Comparison of ENCODE assay signal across 15 cellular contexts in the genomic region with DNA sequence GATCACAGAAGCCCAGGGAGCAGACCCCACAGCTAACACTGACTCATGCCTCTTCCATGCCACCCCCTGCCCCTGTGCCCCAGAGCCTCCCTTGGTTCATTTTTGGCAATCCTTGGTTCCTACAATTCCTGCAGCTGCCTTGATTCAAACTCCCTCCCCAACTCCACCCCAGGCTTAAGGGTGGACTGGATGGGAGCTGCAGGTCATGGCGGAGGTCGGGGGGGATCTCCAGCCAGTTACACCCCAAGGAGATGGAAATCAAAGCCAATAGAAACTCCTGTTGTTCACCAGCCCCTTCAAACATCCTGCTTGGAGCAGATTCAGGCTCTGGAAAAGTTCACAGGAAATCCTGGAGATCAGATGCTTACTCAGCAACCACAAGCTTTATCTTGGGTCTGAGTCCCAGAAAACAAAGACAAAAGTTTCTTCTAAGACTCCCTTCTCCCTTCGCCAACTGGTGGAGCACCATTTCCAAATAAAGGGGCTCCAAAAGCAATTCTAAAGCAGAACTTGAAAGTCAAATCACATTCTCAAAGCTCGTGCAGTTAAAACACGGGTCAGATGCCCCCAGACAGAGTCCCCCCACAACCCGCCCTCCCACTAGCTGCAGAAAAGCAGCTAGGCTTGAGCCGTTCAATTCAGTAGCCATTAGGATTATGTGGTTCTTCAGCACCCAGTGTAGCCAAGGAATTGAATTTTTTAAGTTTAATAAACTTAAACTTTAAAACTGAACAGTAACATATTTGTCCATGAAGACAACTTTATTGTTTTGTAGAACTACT.
A peak's percentile ranks its signal among the peaks of the same experiment; 100 is the strongest.
DNase-seq lines count a peak whose midpoint lies in the region; ATAC-seq, FAIRE-seq and TF ChIP-seq lines count a peak whose summit lies in the region.
"Had no signal": no experiment of that assay in that cellular context is flagged by ENCODE, and none has a peak within 500 bp of the region (broad histone marks: within the 10 kb centered on the region; RNA-seq: fewer than 3 reads in every experiment).

No MANE protein-coding gene starts in this region.

- H3K4me1 ChIP-seq in A549 (peaks cover 17% of the 10 kb centered on the region), liver (ENCODE audit: control insufficient read depth in 4 of 4, insufficient read depth in 4 of 4, low read length in 3 of 4) (no peaks in the 10 kb centered on the region)
- H3K4me1 ChIP-seq: adrenal gland had no signal

- H3K4me3 Mint-ChIP-seq in immature natural killer cell: no peak overlapping the region
- H3K4me3 Mint-ChIP-seq: T-helper 17 cell had no signal

- H3K27ac ChIP-seq in A549 (peak overlapping the region in 1 of 2 experiments; percentile 60; a peak in 3 of 6 replicates), liver (ENCODE audit: low read depth in 1 of 2, low read length in 2 of 2) (no peak overlapping the region)
- H3K27ac ChIP-seq: epithelial cell of prostate had no signal

- no peak for TF ChIP-seq RAD21 in A549 (conservative IDR thresholded peaks at IDR 0.05 in 1 of 2, IDR thresholded peaks at IDR 0.05 in 1 of 2)
- TF ChIP-seq RAD21 in liver (IDR thresholded peaks at IDR 0.05): no peak

- no peak for TF ChIP-seq POLR2A in A549 (IDR thresholded peaks at IDR 0.05; ENCODE audit: low read length)

- no peaks in the 10 kb centered on the region for H3K36me3 Mint-ChIP-seq in immature natural killer cell

- no peaks in the 10 kb centered on the region for H3K4me1 Mint-ChIP-seq in immature natural killer cell

- no peak overlapping the region for H3K9ac ChIP-seq in liver (ENCODE audit: low read depth in 1 of 2, low read length in 2 of 2)

- DNase-seq in A549 (ENCODE audit: low read depth in 1 of 2, low spot score in 1 of 2): no peak
- DNase-seq in MG63: peak; percentile 78
- DNase-seq in dermis blood vessel endothelial cell: peak; percentile 76
- DNase-seq in immature natural killer cell: no peak
- DNase-seq in NCI-H446 (lab: John Stamatoyannopoulos, UW): no peak
- DNase-seq: IMR-90; NK-92 treated with Interleukin-12 subunit alpha and Interleukin-12 subunit beta, amount 100 ng/mL, for 24 hours; T-helper 17 cell had no signal

- WGBS in A549 (ENCODE audit: missing lambda C conversion rate): 65% methylated on average over 7 of the region's 7 CpGs
- 61% methylated on average over 7 of the region's 7 CpGs for WGBS in liver

- POLR2A ChIA-PET in A549 (lab: Yijun Ruan, JAX): interaction anchor here (0.6 kb wide), 1 partner anchor 8 kb away, joined by 4 read pairs; no protein-coding TSS in a partner anchor

- H3K27me3 ChIP-seq in MG63 (no peaks in the 10 kb centered on the region), liver (ENCODE audit: control insufficient read depth in 4 of 4, insufficient read depth in 4 of 4, low read length in 3 of 4) (peaks cover 0 to 10% (median 3%) of the 10 kb centered on the region in 4 donors)
- H3K27me3 ChIP-seq: adrenal gland, ovary had no signal

- H3K27me3 Mint-ChIP-seq in immature natural killer cell (ENCODE audit: low read depth in 3 of 3): peaks cover 0 to 8% (median 3%) of the 10 kb centered on the region in 3 donors

- TF ChIP-seq CTCF in A549 (IDR thresholded peaks at IDR 0.05) (no peak), liver (IDR thresholded peaks at IDR 0.05; ENCODE audit: low read depth, low read length, missing input control) (no peak)

- no peak for TF ChIP-seq EP300 in A549 (IDR thresholded peaks at IDR 0.05)

- no peak overlapping the region for H3K27ac Mint-ChIP-seq in immature natural killer cell
- H3K27ac Mint-ChIP-seq: T-helper 17 cell had no signal

- H3K4me2 ChIP-seq in A549: no peak overlapping the region

- H3K9me3 ChIP-seq in A549 (no peaks in the 10 kb centered on the region), MG63 (no peaks in the 10 kb centered on the region; the same call in 1 of the 2 replicates), liver (ENCODE audit: control insufficient read depth in 4 of 4, low read length in 3 of 4) (peaks cover 0 to 2% (median 0%) of the 10 kb centered on the region in 4 donors)
- H3K9me3 ChIP-seq: adrenal gland, ovary had no signal

- H3K4me3 ChIP-seq in A549 (no peak overlapping the region), MG63 (no peak overlapping the region), liver (ENCODE audit: low read depth in 1 of 3, low read length in 3 of 3) (no peak overlapping the region)
- H3K4me3 ChIP-seq: adrenal gland, ovary had no signal

- no peaks in the 10 kb centered on the region for H3K9me3 Mint-ChIP-seq in immature natural killer cell

- no peak for FAIRE-seq in A549 (lab: Jason Lieb, UNC)
- FAIRE-seq: G401.6 had no signal

- CTCF ChIA-PET in A549 (lab: Yijun Ruan, JAX): interaction anchor here (1.3 kb wide), 1 partner anchor 8 kb away, joined by 9 read pairs; no protein-coding TSS in a partner anchor

- ATAC-seq in A549 (no peak), GM18519 (IDR thresholded peaks at IDR 0.05; ENCODE audit: low FRiP score, unreplicated experiment) (no peak), HG02678 (IDR thresholded peaks at IDR 0.05; ENCODE audit: unreplicated experiment) (no peak)
- ATAC-seq: T-helper 17 cell had no signal

- H3K36me3 ChIP-seq in MG63: no peaks in the 10 kb centered on the region
- no peaks in the 10 kb centered on the region for H3K36me3 ChIP-seq in liver (ENCODE audit: control insufficient read depth in 4 of 4, insufficient read depth in 3 of 4, low read depth in 1 of 4, low read length in 3 of 4)
- H3K36me3 ChIP-seq: adrenal gland, ovary had no signal

TF ChIP-seq in A549, 52 proteins besides CTCF, POLR2A, EP300 and RAD21:
- TF ChIP-seq, protein P1, sequence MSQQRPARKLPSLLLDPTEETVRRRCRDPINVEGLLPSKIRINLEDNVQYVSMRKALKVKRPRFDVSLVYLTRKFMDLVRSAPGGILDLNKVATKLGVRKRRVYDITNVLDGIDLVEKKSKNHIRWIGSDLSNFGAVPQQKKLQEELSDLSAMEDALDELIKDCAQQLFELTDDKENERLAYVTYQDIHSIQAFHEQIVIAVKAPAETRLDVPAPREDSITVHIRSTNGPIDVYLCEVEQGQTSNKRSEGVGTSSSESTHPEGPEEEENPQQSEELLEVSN (IDR thresholded peaks at IDR 0.05; ENCODE audit: borderline replicate concordance, low read depth): no peak
- TF ChIP-seq CBX2 (IDR thresholded peaks at IDR 0.05; ENCODE audit: borderline replicate concordance, low read depth) (no peak), MAFK (IDR thresholded peaks at IDR 0.05; ENCODE audit: partially characterized antibody) (peak; percentile 48), EHMT2 (IDR thresholded peaks at IDR 0.05; ENCODE audit: low read depth) (no peak), BHLHE40 (IDR thresholded peaks at IDR 0.05; ENCODE audit: low read depth, low read length) (no peak)
- TF ChIP-seq, protein P2, sequence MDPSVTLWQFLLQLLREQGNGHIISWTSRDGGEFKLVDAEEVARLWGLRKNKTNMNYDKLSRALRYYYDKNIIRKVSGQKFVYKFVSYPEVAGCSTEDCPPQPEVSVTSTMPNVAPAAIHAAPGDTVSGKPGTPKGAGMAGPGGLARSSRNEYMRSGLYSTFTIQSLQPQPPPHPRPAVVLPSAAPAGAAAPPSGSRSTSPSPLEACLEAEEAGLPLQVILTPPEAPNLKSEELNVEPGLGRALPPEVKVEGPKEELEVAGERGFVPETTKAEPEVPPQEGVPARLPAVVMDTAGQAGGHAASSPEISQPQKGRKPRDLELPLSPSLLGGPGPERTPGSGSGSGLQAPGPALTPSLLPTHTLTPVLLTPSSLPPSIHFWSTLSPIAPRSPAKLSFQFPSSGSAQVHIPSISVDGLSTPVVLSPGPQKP (IDR thresholded peaks at IDR 0.05; ENCODE audit: low read depth, low read length): no peak

TF ChIP-seq in liver, 16 proteins besides CTCF, POLR2A, EP300 and RAD21:
- TF ChIP-seq NR2F2 (IDR thresholded peaks at IDR 0.05) (peak; percentile 49), RXRA (IDR thresholded peaks at IDR 0.05) (no peak), JUND (IDR thresholded peaks at IDR 0.05) (no peak)
- TF ChIP-seq, protein P3, sequence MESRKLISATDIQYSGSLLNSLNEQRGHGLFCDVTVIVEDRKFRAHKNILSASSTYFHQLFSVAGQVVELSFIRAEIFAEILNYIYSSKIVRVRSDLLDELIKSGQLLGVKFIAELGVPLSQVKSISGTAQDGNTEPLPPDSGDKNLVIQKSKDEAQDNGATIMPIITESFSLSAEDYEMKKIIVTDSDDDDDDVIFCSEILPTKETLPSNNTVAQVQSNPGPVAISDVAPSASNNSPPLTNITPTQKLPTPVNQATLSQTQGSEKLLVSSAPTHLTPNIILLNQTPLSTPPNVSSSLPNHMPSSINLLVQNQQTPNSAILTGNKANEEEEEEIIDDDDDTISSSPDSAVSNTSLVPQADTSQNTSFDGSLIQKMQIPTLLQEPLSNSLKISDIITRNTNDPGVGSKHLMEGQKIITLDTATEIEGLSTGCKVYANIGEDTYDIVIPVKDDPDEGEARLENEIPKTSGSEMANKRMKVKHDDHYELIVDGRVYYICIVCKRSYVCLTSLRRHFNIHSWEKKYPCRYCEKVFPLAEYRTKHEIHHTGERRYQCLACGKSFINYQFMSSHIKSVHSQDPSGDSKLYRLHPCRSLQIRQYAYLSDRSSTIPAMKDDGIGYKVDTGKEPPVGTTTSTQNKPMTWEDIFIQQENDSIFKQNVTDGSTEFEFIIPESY (IDR thresholded peaks at IDR 0.05): no peak
- TF ChIP-seq, protein P4, sequence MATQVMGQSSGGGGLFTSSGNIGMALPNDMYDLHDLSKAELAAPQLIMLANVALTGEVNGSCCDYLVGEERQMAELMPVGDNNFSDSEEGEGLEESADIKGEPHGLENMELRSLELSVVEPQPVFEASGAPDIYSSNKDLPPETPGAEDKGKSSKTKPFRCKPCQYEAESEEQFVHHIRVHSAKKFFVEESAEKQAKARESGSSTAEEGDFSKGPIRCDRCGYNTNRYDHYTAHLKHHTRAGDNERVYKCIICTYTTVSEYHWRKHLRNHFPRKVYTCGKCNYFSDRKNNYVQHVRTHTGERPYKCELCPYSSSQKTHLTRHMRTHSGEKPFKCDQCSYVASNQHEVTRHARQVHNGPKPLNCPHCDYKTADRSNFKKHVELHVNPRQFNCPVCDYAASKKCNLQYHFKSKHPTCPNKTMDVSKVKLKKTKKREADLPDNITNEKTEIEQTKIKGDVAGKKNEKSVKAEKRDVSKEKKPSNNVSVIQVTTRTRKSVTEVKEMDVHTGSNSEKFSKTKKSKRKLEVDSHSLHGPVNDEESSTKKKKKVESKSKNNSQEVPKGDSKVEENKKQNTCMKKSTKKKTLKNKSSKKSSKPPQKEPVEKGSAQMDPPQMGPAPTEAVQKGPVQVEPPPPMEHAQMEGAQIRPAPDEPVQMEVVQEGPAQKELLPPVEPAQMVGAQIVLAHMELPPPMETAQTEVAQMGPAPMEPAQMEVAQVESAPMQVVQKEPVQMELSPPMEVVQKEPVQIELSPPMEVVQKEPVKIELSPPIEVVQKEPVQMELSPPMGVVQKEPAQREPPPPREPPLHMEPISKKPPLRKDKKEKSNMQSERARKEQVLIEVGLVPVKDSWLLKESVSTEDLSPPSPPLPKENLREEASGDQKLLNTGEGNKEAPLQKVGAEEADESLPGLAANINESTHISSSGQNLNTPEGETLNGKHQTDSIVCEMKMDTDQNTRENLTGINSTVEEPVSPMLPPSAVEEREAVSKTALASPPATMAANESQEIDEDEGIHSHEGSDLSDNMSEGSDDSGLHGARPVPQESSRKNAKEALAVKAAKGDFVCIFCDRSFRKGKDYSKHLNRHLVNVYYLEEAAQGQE (IDR thresholded peaks at IDR 0.05): no peak

Comparison
In these comparisons a context has a peak if more than half of its experiments do, and no peak if none do; other contexts are left out.
1. DNase-seq: peak in MG63 (single experiment) and dermis blood vessel endothelial cell (single experiment); none in A549 (0 of 2), immature natural killer cell (0 of 3) and NCI-H446 (0 of 2).